1 cellular context compared by ENCODE assay signal in the genomic region with DNA sequence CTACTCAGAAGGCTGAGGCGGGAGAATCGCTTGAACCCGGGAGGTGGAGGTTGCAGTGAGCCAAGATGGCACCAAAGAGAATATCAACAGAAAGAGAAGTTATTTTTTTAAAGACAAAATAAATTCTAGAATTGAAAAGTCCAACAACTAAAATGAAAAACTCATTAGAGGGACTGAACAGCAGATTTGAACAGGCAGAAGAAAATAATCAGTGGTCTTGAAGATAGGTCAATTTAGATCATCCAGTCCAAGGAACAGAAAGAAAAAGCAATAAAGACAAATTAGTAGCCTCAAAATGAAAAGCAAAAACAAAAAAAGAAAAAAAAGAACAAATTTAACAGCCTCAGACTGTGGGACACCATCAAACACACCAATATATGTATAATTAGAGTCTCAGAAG.
TF ChIP-seq lines count a peak whose summit lies in the region.

No MANE protein-coding gene starts in this region.

TF ChIP-seq in K562, 482 proteins besides CTCF, POLR2A, EP300 and RAD21:
- TF ChIP-seq HIVEP1 (CRISPR knock-in tag; IDR thresholded peaks at IDR 0.05) = no peak
- TF ChIP-seq SUPT5H (IDR thresholded peaks at IDR 0.05) = no peak
- TF ChIP-seq TRIM28 (IDR thresholded peaks at IDR 0.05) = peak; percentile 58; the same call in 1 of the 2 replicates
- TF ChIP-seq, protein P1, sequence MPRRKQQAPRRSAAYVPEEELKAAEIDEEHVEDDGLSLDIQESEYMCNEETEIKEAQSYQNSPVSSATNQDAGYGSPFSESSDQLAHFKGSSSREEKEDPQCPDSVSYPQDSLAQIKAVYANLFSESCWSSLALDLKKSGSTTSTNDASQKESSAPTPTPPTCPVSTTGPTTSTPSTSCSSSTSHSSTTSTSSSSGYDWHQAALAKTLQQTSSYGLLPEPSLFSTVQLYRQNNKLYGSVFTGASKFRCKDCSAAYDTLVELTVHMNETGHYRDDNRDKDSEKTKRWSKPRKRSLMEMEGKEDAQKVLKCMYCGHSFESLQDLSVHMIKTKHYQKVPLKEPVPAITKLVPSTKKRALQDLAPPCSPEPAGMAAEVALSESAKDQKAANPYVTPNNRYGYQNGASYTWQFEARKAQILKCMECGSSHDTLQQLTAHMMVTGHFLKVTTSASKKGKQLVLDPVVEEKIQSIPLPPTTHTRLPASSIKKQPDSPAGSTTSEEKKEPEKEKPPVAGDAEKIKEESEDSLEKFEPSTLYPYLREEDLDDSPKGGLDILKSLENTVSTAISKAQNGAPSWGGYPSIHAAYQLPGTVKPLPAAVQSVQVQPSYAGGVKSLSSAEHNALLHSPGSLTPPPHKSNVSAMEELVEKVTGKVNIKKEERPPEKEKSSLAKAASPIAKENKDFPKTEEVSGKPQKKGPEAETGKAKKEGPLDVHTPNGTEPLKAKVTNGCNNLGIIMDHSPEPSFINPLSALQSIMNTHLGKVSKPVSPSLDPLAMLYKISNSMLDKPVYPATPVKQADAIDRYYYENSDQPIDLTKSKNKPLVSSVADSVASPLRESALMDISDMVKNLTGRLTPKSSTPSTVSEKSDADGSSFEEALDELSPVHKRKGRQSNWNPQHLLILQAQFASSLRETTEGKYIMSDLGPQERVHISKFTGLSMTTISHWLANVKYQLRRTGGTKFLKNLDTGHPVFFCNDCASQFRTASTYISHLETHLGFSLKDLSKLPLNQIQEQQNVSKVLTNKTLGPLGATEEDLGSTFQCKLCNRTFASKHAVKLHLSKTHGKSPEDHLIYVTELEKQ (CRISPR knock-in tag; IDR thresholded peaks at IDR 0.05) = no peak
- 0 out of 3 replicates have a peak, but pooled peaks of 1 of the 2 experiments have one; percentile 47 for TF ChIP-seq CBX3 (IDR thresholded peaks at IDR 0.05; ENCODE audit: borderline replicate concordance in 1 of 2, low read length in 2 of 2)
- no peak for TF ChIP-seq RUNX1 (IDR thresholded peaks at IDR 0.05; ENCODE audit: low read depth)
- no peak for TF ChIP-seq GABPB1 (CRISPR knock-in tag; IDR thresholded peaks at IDR 0.05)
- TF ChIP-seq, protein P2, sequence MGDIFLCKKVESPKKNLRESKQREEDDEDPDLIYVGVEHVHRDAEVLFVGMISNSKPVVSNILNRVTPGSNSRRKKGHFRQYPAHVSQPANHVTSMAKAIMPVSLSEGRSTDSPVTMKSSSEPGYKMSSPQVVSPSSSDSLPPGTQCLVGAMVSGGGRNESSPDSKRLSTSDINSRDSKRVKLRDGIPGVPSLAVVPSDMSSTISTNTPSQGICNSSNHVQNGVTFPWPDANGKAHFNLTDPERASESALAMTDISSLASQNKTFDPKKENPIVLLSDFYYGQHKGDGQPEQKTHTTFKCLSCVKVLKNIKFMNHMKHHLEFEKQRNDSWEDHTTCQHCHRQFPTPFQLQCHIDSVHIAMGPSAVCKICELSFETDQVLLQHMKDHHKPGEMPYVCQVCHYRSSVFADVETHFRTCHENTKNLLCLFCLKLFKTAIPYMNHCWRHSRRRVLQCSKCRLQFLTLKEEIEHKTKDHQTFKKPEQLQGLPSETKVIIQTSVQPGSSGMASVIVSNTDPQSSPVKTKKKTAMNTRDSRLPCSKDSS (IDR thresholded peaks at IDR 0.05; ENCODE audit: low read depth, partially characterized antibody) = peak; percentile 39
- no peak for TF ChIP-seq ZNF766 (CRISPR knock-in tag; conservative IDR thresholded peaks at IDR 0.05)
- TF ChIP-seq MBD2 (IDR thresholded peaks at IDR 0.05; ENCODE audit: borderline replicate concordance, low read depth) = no peak
